Comparison of ENCODE assay signal across 9 cellular contexts in the genomic region with DNA sequence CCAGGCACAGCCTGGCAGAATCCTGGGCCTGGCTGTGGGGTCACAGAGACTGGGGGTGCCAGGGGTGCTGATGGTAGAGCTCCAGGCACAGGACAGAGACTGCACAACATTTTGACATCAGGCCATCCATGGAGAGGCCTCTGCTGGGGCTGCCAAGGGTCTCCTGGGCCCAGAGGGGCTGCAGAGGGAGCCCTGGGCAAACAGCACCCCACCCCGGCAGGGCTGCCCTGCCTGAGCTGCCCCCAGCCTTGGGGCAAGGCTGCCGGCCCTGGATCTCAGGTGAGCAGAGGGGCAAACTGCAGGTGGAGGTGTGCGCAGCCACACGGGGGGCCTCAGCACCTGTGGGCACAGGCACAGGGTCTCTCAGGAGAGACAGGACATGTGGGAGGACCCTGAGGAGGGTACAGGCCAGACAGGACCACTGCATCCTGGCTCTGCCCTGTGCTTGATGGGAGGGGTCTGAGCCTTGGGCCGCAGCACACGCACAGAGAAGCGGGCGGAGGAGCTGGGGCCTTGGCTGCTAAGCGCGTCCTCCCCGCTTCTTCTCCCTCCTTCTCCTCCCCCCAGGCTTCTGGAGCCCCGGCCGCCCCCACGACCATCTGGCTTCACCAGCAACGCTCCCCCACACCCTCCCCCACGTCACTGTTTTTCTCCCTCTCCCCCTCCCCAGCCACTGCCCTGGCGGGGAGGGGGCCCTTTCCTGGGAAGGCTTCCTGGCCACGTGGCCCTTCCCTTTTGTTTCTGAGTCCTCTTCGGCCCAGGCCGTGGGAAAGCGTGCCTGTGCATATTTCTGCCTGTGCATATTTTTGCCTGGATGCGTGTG. TPM values are rescaled to one million over a fixed set of nuclear protein-coding genes. Genes with fewer than 3 reads are reported as not detected.
DNase-seq lines count a peak whose midpoint lies in the region; ATAC-seq and TF ChIP-seq lines count a peak whose summit lies in the region.
"Had no signal": no experiment of that assay in that cellular context is flagged by ENCODE, and none has a peak within 500 bp of the region (broad histone marks: within the 10 kb centered on the region; RNA-seq: fewer than 3 reads in every experiment).

No MANE protein-coding gene starts in this region.

- H3F3A ChIP-seq in Loucy (ENCODE audit: low read depth): no peaks in the 10 kb centered on the region; the same call in 1 of the 2 replicates

- H4K20me1 ChIP-seq in Loucy (ENCODE audit: insufficient read depth, low read length, poor library complexity, severe bottlenecking): no peaks in the 10 kb centered on the region

- H3K79me2 ChIP-seq in Loucy (ENCODE audit: insufficient read depth, low read length): peaks cover 26% of the 10 kb centered on the region; the same call in 1 of the 2 replicates

- no peaks in the 10 kb centered on the region for H3K9me3 ChIP-seq in A673 (ENCODE audit: low read depth, low read length, poor library complexity, severe bottlenecking)
- no peaks in the 10 kb centered on the region for H3K9me3 ChIP-seq in Loucy (ENCODE audit: insufficient read depth, low read depth, low read length)

- H3K4me1 Mint-ChIP-seq in mesothelial cell of epicardium: peaks cover 53% of the 10 kb centered on the region

- H3K36me3 ChIP-seq in A673 (ENCODE audit: insufficient read depth, low read length, poor library complexity, severe bottlenecking) (no peaks in the 10 kb centered on the region), Loucy (ENCODE audit: insufficient read depth, low read length) (peaks cover 17% of the 10 kb centered on the region; the same call in 1 of the 2 replicates)

- H3K27me3 ChIP-seq in A673 (replicated peaks; ENCODE audit: insufficient read depth, low read depth, low read length, poor library complexity): no peaks in the 10 kb centered on the region
- H3K27me3 ChIP-seq in Loucy (ENCODE audit: insufficient read depth, low read length, poor library complexity, severe bottlenecking): no peaks in the 10 kb centered on the region

- ATAC-seq in HG02970 (IDR thresholded peaks at IDR 0.05; ENCODE audit: low FRiP score, unreplicated experiment): no peak
- no peak for ATAC-seq in GM19452 (IDR thresholded peaks at IDR 0.05; ENCODE audit: unreplicated experiment)
- ATAC-seq in GM19395 (IDR thresholded peaks at IDR 0.05; ENCODE audit: unreplicated experiment): no peak

- CTCF ChIA-PET in A673 (lab: Charles Lee): no interaction called here

- H3K27ac Mint-ChIP-seq in mesothelial cell of epicardium: peak overlapping the region; percentile 75

- intact Hi-C loops in A673 (cut with micrococcal nuclease; ENCODE audit: unreplicated experiment): no loop called here

- no peak for DNase-seq in A673 (ENCODE audit: low spot score)
- peak in 32 of 61 donors; percentile 9 to 77 (median 48) for DNase-seq in caudate nucleus (lab: John Stamatoyannopoulos, UW)
- peak; percentile 55 to 71 for DNase-seq in mesothelial cell of epicardium (ENCODE audit: low spot score in 2 of 2, unreplicated experiment in 2 of 2)
- no peak for DNase-seq in stimulated activated CD4-positive, alpha-beta T cell treated with anti-CD3 and anti-CD28 coated beads, Interleukin-4, amount 100 ng/mL, for 24 hours
- DNase-seq: central memory CD4-positive, alpha-beta T cell had no signal

- no peaks in the 10 kb centered on the region for H3K9me2 ChIP-seq in Loucy (replicated peaks; ENCODE audit: low read depth, low read length)

- H3K27ac ChIP-seq in A673 (ENCODE audit: low read depth, low read length, poor library complexity, severe bottlenecking) (peak overlapping the region; percentile 47), caudate nucleus (ENCODE audit: low read depth, low read length) (peak overlapping the region; percentile 74)

- H3K4me3 ChIP-seq in A673 (ENCODE audit: low read depth, low read length, poor library complexity, severe bottlenecking) (no peak overlapping the region), Loucy (ENCODE audit: low read length, poor library complexity, severe bottlenecking) (no peak overlapping the region)

- no peaks in the 10 kb centered on the region for H3K36me3 Mint-ChIP-seq in mesothelial cell of epicardium

- peak overlapping the region; percentile 84 for H3K9ac ChIP-seq in Loucy (ENCODE audit: low read depth, low read length, poor library complexity, severe bottlenecking)

- no peak overlapping the region for H3K4me2 ChIP-seq in Loucy (ENCODE audit: low read depth, low read length, poor library complexity, severe bottlenecking)

- no peak for TF ChIP-seq CTCF in A673 (conservative IDR thresholded peaks at IDR 0.05; ENCODE audit: low read depth, low read length)
- TF ChIP-seq CTCF in Loucy (conservative IDR thresholded peaks at IDR 0.05; ENCODE audit: low read length): no peak
- TF ChIP-seq CTCF in mesothelial cell of epicardium (IDR thresholded peaks at IDR 0.05; ENCODE audit: unreplicated experiment): no peak

- H3K4me1 ChIP-seq in A673 (ENCODE audit: insufficient read depth, low read length, poor library complexity, severe bottlenecking) (peaks cover 50% of the 10 kb centered on the region), Loucy (ENCODE audit: insufficient read depth, low read length, poor library complexity, severe bottlenecking) (peaks cover 36% of the 10 kb centered on the region)

- H2AFZ ChIP-seq in Loucy (ENCODE audit: low read length): no peak overlapping the region

- POLR2A ChIA-PET in A673 (lab: Charles Lee; ENCODE audit: low non-redundant PET): no interaction called here

- no peak overlapping the region for H3K4me3 Mint-ChIP-seq in mesothelial cell of epicardium

- H3K27me3 Mint-ChIP-seq in mesothelial cell of epicardium (ENCODE audit: low read depth): peaks cover 3% of the 10 kb centered on the region

- no TSS peak for BruUV-seq in A673 (replicated peaks; lab: Mats Ljungman, UMichigan)

- H3K9me3 Mint-ChIP-seq in mesothelial cell of epicardium: no peaks in the 10 kb centered on the region

RNA-seq across cellular contexts. Expression of a gene that starts 28.0 kb away (rescaled TPM):
- total RNA-seq in A673 (2021) (9.6 and 9.9 TPM in 2 replicates), mesothelial cell of epicardium (8.9 to 10.0 TPM (median 9.5 TPM) in 3 replicates)

Comparison
In these comparisons a context has a peak if more than half of its experiments do, and no peak if none do; other contexts are left out.
1. DNase-seq: peak in caudate nucleus (32 of 61) and mesothelial cell of epicardium (2 of 2); none in A673 (single experiment) and stimulated activated CD4-positive, alpha-beta T cell treated with anti-CD3 and anti-CD28 coated beads, Interleukin-4, amount 100 ng/mL, for 24 hours (single experiment).